8 cellular contexts compared by ENCODE assay signal in genomic region chr13:79406597-79406908, GRCh38. TPM values are rescaled to one million over a fixed set of nuclear protein-coding genes. Genes with fewer than 3 reads are reported as not detected.
DNase-seq lines count a peak whose midpoint lies in the region; ATAC-seq, FAIRE-seq and TF ChIP-seq lines count a peak whose summit lies in the region.

No MANE protein-coding gene starts in this region.

- 0% methylated on average over 2 to 3 of the region's 4 CpGs for WGBS in endodermal cell (ENCODE audit: insufficient coverage in 1 of 2, insufficient read length in 1 of 2), 2 experiments

- H3K4me1 Mint-ChIP-seq in endodermal cell (peaks cover 21% of the 10 kb centered on the region), nephron progenitor cell (peaks cover 27% of the 10 kb centered on the region)

- H3K9me3 ChIP-seq in ES-I3 (ENCODE audit: control insufficient read depth, insufficient read depth, low read length), result no peaks in the 10 kb centered on the region
- no peaks in the 10 kb centered on the region for H3K9me3 ChIP-seq in endodermal cell (ENCODE audit: control insufficient read depth, low read length)

- H3K36me3 Mint-ChIP-seq in endodermal cell (ENCODE audit: low read depth) (no peaks in the 10 kb centered on the region), nephron progenitor cell (ENCODE audit: low read depth) (peaks cover 7% of the 10 kb centered on the region)

- H3K4me3 Mint-ChIP-seq in endodermal cell (no peak overlapping the region), nephron progenitor cell (peak overlapping the region; percentile 93)

- peak; percentile 73 for DNase-seq in NCI-H2029 (lab: John Stamatoyannopoulos, UW)
- no peak for DNase-seq in endodermal cell
- no peak for DNase-seq in nephron progenitor cell
- DNase-seq in D721Med (ENCODE audit: insufficient read length, low spot score), result no peak
- no peak for DNase-seq in NCI-H2227 (lab: John Stamatoyannopoulos, UW; ENCODE audit: unreplicated experiment)
- no peak for DNase-seq in NCI-H2227 treated with DMSO at 0.1 percent for 48 hours (lab: John Stamatoyannopoulos, UW)

- ATAC-seq in GM21737 (IDR thresholded peaks at IDR 0.05; ENCODE audit: unreplicated experiment), result peak; percentile 22

- H3K9ac ChIP-seq in ES-I3 (ENCODE audit: low read depth, low read length) (peak overlapping the region; percentile 88), endodermal cell (ENCODE audit: extremely low read depth, low read length, poor library complexity, severe bottlenecking) (peak overlapping the region; percentile 79)

- peak overlapping the region; percentile 97 for H3K27ac ChIP-seq in endodermal cell (ENCODE audit: low read depth, low read length)

- H3K9me3 Mint-ChIP-seq in endodermal cell (no peaks in the 10 kb centered on the region), nephron progenitor cell (no peaks in the 10 kb centered on the region)

- H3K27me3 Mint-ChIP-seq in endodermal cell (ENCODE audit: insufficient read depth) (no peaks in the 10 kb centered on the region), nephron progenitor cell (ENCODE audit: low read depth, poor library complexity) (no peaks in the 10 kb centered on the region)

- FAIRE-seq in D721Med (lab: Jason Lieb, UNC), result no peak

- H3K27ac Mint-ChIP-seq in endodermal cell (peak overlapping the region; percentile 98), nephron progenitor cell (peak overlapping the region; percentile 99)

- H3K27me3 ChIP-seq in endodermal cell (ENCODE audit: control insufficient read depth, insufficient read depth, low read length, poor library complexity, severe bottlenecking), result no peaks in the 10 kb centered on the region

- peak overlapping the region; percentile 93 for H3K4me3 ChIP-seq in endodermal cell (ENCODE audit: low read length)

- peaks cover 12% of the 10 kb centered on the region for H3K4me1 ChIP-seq in ES-I3 (ENCODE audit: insufficient read depth, low read length)
- H3K4me1 ChIP-seq in endodermal cell (ENCODE audit: control insufficient read depth, insufficient read depth, low read length), result peaks cover 1% of the 10 kb centered on the region

- TF ChIP-seq CTCF in endodermal cell (conservative IDR thresholded peaks at IDR 0.05) (no peak), nephron progenitor cell (IDR thresholded peaks at IDR 0.05) (no peak), D721Med (IDR thresholded peaks at IDR 0.05; ENCODE audit: insufficient read depth, missing control alignments) (no peak)

- H3K36me3 ChIP-seq in ES-I3 (ENCODE audit: insufficient read depth, low read length) (no peaks in the 10 kb centered on the region; the same call in 1 of the 2 replicates), endodermal cell (ENCODE audit: control insufficient read depth, insufficient read depth, low read length) (no peaks in the 10 kb centered on the region)

RNA-seq across cellular contexts. Expression of gene RBM26, which starts 0.5 kb away (rescaled TPM):
- 10 to 100 TPM; 65.0 to 81.7 TPM for total RNA-seq in endodermal cell
- polyA plus RNA-seq in endodermal cell (2013, experiment 1 of 2), result 61.2 TPM
- 59.5 TPM for polyA plus RNA-seq in endodermal cell (2013, experiment 2 of 2)
